Comparison of ENCODE assay signal across 20 cellular contexts in the genomic region with DNA sequence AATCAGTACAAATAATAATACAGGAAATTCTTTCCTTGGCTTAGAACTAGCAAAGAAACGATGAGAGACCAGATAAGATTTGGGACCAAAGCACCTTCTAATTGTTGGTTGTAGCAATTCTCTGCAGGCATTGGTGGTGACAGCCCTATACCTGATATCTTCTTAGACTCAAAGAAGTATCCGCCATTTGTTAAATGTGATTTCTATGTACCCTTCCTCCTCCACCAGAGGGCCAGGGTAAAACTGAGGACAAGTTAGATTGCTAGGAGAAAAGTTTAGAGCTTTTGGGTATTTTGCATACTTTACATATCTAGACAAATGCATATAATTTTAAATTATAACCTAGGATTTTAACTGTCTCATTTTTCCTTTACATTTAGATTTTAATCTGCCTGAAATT.
"Had no signal": no experiment of that assay in that cellular context is flagged by ENCODE, and none has a peak within 500 bp of the region (broad histone marks: within the 10 kb centered on the region; RNA-seq: fewer than 3 reads in every experiment).

No MANE protein-coding gene starts in this region.

- H3K27me3 ChIP-seq: testis had no signal

- H3K36me3 Mint-ChIP-seq: activated naive CD8-positive, alpha-beta T cell treated with anti-CD3 and anti-CD28 coated beads, Interleukin-2, amount 10 ng/mL, durations not matched to agents 7 days and 5 days had no signal

- H3K4me3 Mint-ChIP-seq: activated CD4-positive, alpha-beta memory T cell treated with anti-CD3 and anti-CD28 coated beads, Interleukin-2, amount 10 ng/mL, durations not matched to agents 7 days and 5 days; activated CD4-positive, alpha-beta T cell treated with anti-CD3 and anti-CD28 coated beads for 36 hours; activated naive CD8-positive, alpha-beta T cell treated with anti-CD3 and anti-CD28 coated beads, Interleukin-2, amount 10 ng/mL, durations not matched to agents 7 days and 5 days; nephron; stimulated activated naive CD8-positive, alpha-beta T cell treated with anti-CD3 and anti-CD28 coated beads, Interleukin-15, Interleukin-2, amounts not matched to agents 100 ng/mL and 50 ng/mL, for 24 hours had no signal

- H3K4me1 Mint-ChIP-seq: activated CD4-positive, alpha-beta memory T cell treated with anti-CD3 and anti-CD28 coated beads, Interleukin-2, amount 10 ng/mL, durations not matched to agents 7 days and 5 days; activated CD4-positive, alpha-beta T cell treated with anti-CD3 and anti-CD28 coated beads for 36 hours; activated naive CD8-positive, alpha-beta T cell treated with anti-CD3 and anti-CD28 coated beads, Interleukin-2, amount 10 ng/mL, durations not matched to agents 7 days and 5 days; nephron had no signal

- H3K27ac ChIP-seq: esophagus muscularis mucosa, testis, VCaP had no signal

- H3K4me1 ChIP-seq: esophagus muscularis mucosa, testis had no signal

- H3K9me3 Mint-ChIP-seq: activated CD4-positive, alpha-beta memory T cell treated with anti-CD3 and anti-CD28 coated beads, Interleukin-2, amount 10 ng/mL, durations not matched to agents 7 days and 5 days; nephron had no signal

- ATAC-seq: activated CD4-positive, alpha-beta T cell treated with anti-CD3 and anti-CD28 coated beads for 36 hours; left lobe of liver had no signal

- DNase-seq: activated CD4-positive, alpha-beta memory T cell treated with anti-CD3 and anti-CD28 coated beads, Interleukin-2, amount 10 ng/mL, durations not matched to agents 7 days and 5 days; activated CD4-positive, alpha-beta T cell treated with anti-CD3 and anti-CD28 coated beads for 36 hours; activated gamma-delta T cell treated with Interleukin-2 at 50 U/mL for 16 hours; activated naive CD8-positive, alpha-beta T cell treated with anti-CD3 and anti-CD28 coated beads, Interleukin-2, amount 10 ng/mL, durations not matched to agents 7 days and 5 days; activated T-cell treated with anti-CD3 and anti-CD28 coated beads, Interleukin-2, amount 50 U/mL, for 48 hours; anterior cingulate cortex; cerebellar nuclear complex; head of caudate nucleus; mesenchymal stem cell; stimulated activated CD4-positive, alpha-beta T cell treated with anti-CD3 and anti-CD28 coated beads, Interleukin-4, amount 100 ng/mL, for 1 hour; stimulated activated CD8-positive, alpha-beta memory T cell treated with anti-CD3 and anti-CD28 coated beads, Interleukin-4, amount 100 ng/mL, for 48 hours; T1000; testis had no signal

- H3K27ac Mint-ChIP-seq: activated CD4-positive, alpha-beta memory T cell treated with anti-CD3 and anti-CD28 coated beads, Interleukin-2, amount 10 ng/mL, durations not matched to agents 7 days and 5 days; activated CD4-positive, alpha-beta T cell treated with anti-CD3 and anti-CD28 coated beads for 36 hours; activated naive CD8-positive, alpha-beta T cell treated with anti-CD3 and anti-CD28 coated beads, Interleukin-2, amount 10 ng/mL, durations not matched to agents 7 days and 5 days; nephron; stimulated activated naive CD8-positive, alpha-beta T cell treated with anti-CD3 and anti-CD28 coated beads, Interleukin-15, Interleukin-2, amounts not matched to agents 100 ng/mL and 50 ng/mL, for 24 hours had no signal

- H3K4me3 ChIP-seq: esophagus muscularis mucosa, testis had no signal

- FAIRE-seq: islet of Langerhans, urothelium cell line had no signal

- H3K36me3 ChIP-seq: esophagus muscularis mucosa had no signal

- H3K9me3 ChIP-seq: esophagus muscularis mucosa, testis had no signal
